ENCODE assay signal across 1 cellular context in the genomic region with DNA sequence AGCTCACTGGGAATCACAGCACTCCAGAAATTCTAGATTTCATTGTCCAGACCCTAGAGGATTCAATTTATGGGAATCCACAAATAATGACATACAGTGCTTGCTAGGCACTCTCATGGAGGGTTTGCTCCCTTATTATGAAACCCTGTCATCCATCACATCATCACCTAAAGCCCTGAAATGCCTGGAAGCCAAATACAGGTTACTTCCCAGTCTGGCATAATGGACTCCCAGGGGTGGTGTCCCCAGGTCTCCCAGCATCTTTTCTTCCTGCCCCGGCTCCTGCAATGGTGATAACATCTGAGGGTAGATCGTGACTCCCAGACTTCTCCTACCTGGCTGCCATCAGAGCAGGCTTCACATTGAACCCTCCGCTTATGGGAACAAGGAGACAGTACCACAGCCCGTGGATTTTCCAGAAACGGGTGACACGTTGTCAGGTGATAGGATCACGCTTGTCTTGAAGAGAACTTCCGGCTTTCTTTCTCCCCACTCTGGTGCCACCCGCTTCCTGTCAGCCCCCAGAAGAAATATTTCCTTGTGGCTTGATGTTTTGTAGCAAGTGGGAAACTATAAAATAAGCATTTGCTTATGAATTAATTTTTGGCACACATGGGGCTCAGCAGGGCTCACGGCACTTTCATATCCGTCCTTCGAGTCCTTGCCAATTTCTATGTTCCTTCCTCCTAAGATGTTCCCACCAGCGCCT.
TF ChIP-seq lines count a peak whose summit lies in the region.

No MANE protein-coding gene starts in this region.

TF ChIP-seq in SK-N-SH treated with all-trans-retinoic acid at 6 μM for 48 hours, 23 proteins besides CTCF, POLR2A, EP300 and RAD21 (continued from another document):
- TF ChIP-seq GLIS3 (CRISPR knock-in tag; IDR thresholded peaks at IDR 0.05), result no peak
- TF ChIP-seq RARB (CRISPR knock-in tag; IDR thresholded peaks at IDR 0.05), result no peak
- TF ChIP-seq BACH2 (CRISPR knock-in tag; IDR thresholded peaks at IDR 0.05; ENCODE audit: borderline replicate concordance), result no peak
- no peak for TF ChIP-seq CREB5 (CRISPR knock-in tag; IDR thresholded peaks at IDR 0.05; ENCODE audit: low read depth)
